ENCODE assay signal across 8 cellular contexts in the genomic region with DNA sequence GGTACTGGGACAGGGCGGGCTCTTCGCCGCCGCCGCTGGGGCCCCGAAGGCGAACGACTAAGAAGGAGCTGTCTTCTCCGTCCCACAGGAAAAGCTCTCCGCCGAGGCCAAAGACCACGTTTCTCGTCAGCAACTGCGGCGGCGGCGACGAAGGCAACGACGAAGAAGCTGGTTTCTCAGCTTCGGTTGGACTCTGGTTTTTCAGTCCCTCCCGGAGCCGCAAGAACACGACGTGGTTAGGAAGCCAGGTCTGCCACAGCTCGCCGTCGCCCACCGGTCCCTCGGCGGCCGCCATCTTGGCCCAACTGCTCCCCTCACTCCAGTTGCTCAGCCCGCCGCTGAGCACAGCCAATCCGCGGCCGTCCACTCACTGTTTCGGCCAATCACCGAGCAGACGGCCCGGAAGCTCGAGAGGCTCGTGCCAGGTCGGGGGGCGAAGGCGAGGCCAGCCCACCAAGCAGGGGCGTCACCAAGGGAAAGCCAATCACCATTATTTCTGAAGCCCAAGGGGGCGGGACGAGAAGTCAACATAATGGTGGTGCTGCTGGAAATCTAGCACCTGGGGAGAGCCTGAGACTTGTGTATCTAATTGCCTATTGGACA. TPM values are rescaled to one million over a fixed set of nuclear protein-coding genes. Genes with fewer than 3 reads are reported as not detected.
DNase-seq lines count a peak whose midpoint lies in the region; ATAC-seq, FAIRE-seq and TF ChIP-seq lines count a peak whose summit lies in the region.

TSS of gene NUP88 (minus strand) at position 307 of the 603 bp plus-strand sequence. CDS start at position 295, 12 bp downstream.

- H3K9me1 ChIP-seq in keratinocyte (ENCODE audit: control insufficient read depth, extremely low read depth, insufficient read depth, low read length): no peaks in the 10 kb centered on the region

- H4K20me1 ChIP-seq in keratinocyte (ENCODE audit: control insufficient read depth, extremely low read depth, insufficient read depth, low read length): no peaks in the 10 kb centered on the region

- peak within 1 kb of the TSS; percentile 99 for H3K27ac ChIP-seq in keratinocyte (ENCODE audit: control insufficient read depth, insufficient read depth, low read length)

- no peaks in the 10 kb centered on the region for H3K27me3 ChIP-seq in keratinocyte (ENCODE audit: control insufficient read depth, extremely low read depth, insufficient read depth, low read length)

- FAIRE-seq in keratinocyte (lab: Jason Lieb, UNC): no peak

- dilution Hi-C loops in keratinocyte (cut with MboI; ENCODE audit: extremely low pct_ligation_motif_present, low sequenced_read_pairs): no loop called here

- H3K36me3 ChIP-seq in keratinocyte (ENCODE audit: control insufficient read depth in 2 of 2, extremely low read depth in 1 of 2, insufficient read depth in 2 of 2, low read length in 2 of 2): peaks cover 3 to 22% of the 10 kb centered on the region in 2 experiments

- peak within 1 kb of the TSS; percentile 98 for H3K4me2 ChIP-seq in keratinocyte (ENCODE audit: control insufficient read depth, extremely low read depth, insufficient read depth, low read depth, low read length)

- DNase-seq in AG10803 (ENCODE audit: low read depth) (peak; percentile 96), NCI-H460 (ENCODE audit: extremely low read depth, low read depth) (peak; percentile 97), cerebellar nuclear complex (lab: John Stamatoyannopoulos, UW) (peak; percentile 92 to 97), keratinocyte (ENCODE audit: low read depth, low spot score) (peak; percentile 70)
- peak; percentile 91 for DNase-seq in activated CD4-positive, CD25-positive, alpha-beta regulatory T cell treated with anti-CD3 and anti-CD28 coated beads, Interleukin-2, amount 50 U/mL, for 72 hours
- peak; percentile 90 to 93 for DNase-seq in stimulated activated CD4-positive, alpha-beta T cell treated with anti-CD3 and anti-CD28 coated beads, Interleukin-15, amount 100 ng/mL, for 1 hour (ENCODE audit: low read depth in 1 of 2, low spot score in 1 of 2)

- H2AFZ ChIP-seq in keratinocyte (ENCODE audit: control insufficient read depth, low read length): peak within 1 kb of the TSS; percentile 99

- H3K9me3 ChIP-seq in keratinocyte (ENCODE audit: control insufficient read depth, low read depth, low read length): no peaks in the 10 kb centered on the region

- ATAC-seq in GM19043 (IDR thresholded peaks at IDR 0.05; ENCODE audit: low read depth, unreplicated experiment) (peak; percentile 81), HG03378 (IDR thresholded peaks at IDR 0.05; ENCODE audit: unreplicated experiment) (peak; percentile 70)

- TF ChIP-seq CTCF in AG10803 (conservative IDR thresholded peaks at IDR 0.05; ENCODE audit: low read length) (no peak), keratinocyte (optimal IDR thresholded peaks at IDR 0.05 in 1 of 3, IDR thresholded peaks at IDR 0.05 in 1 of 3, conservative IDR thresholded peaks at IDR 0.05 in 1 of 3; ENCODE audit: extremely low read depth in 1 of 3, insufficient read depth in 2 of 3, low read length in 3 of 3) (no peak)

- H3K79me2 ChIP-seq in keratinocyte (ENCODE audit: control insufficient read depth, insufficient read depth, low read length): peaks cover 52% of the 10 kb centered on the region

- peak within 1 kb of the TSS; percentile 99 for H3K9ac ChIP-seq in keratinocyte (ENCODE audit: control insufficient read depth, extremely low read depth, insufficient read depth, low read length)

- peaks cover 40% of the 10 kb centered on the region for H3K4me1 ChIP-seq in keratinocyte (ENCODE audit: control insufficient read depth, extremely low read depth, insufficient read depth, low read length)

- H3K4me3 ChIP-seq in AG10803 (ENCODE audit: low read length) (peak within 1 kb of the TSS; percentile 94), keratinocyte (ENCODE audit: control insufficient read depth in 2 of 3, extremely low read depth in 1 of 3, insufficient read depth in 2 of 3, low read depth in 1 of 3, low read length in 3 of 3) (peak within 1 kb of the TSS; percentile 68 to 99 (median 98))

RNA-seq across cellular contexts. Expression of gene NUP88, which starts in this region (rescaled TPM):
- total RNA-seq in NCI-H460 (2014; rRNA removed; shearing (Covaris generic)): 219 and 243 TPM in 2 replicates
- polyA plus RNA-seq in NCI-H460 (2014; cell fraction: nucleus; rRNA removed): 82.1 and 96.7 TPM in 2 replicates
- polyA plus RNA-seq in keratinocyte: 53.6 to 81.5 TPM (median 64.9 TPM) in 3 replicates
- polyA plus RNA-seq in keratinocyte (2011; ENCODE audit: low read depth): 49.1 TPM
- 48.9 and 81.0 TPM in 2 replicates for polyA plus RNA-seq in keratinocyte (2011; cell fraction: cytosol; rRNA removed)
- polyA plus RNA-seq in keratinocyte (2011; cell fraction: nucleus; rRNA removed): 53.3 and 57.4 TPM in 2 replicates
- 45.7 and 66.6 TPM in 2 replicates for polyA plus RNA-seq in keratinocyte (2012; ENCODE audit: low replicate concordance)
- polyA minus RNA-seq in keratinocyte: 46.5 to 113 TPM (median 52.8 TPM) in 3 replicates
- 42.4 TPM for polyA minus RNA-seq in keratinocyte (2011; cell fraction: cytosol; rRNA and poly(A)+ RNA removed)
- polyA minus RNA-seq in keratinocyte (2011; cell fraction: nucleus; rRNA and poly(A)+ RNA removed): 29.1 and 36.3 TPM in 2 replicates

Comparison
In these comparisons a context has a peak if more than half of its experiments do, and no peak if none do; other contexts are left out.
1. Peak in every context shown above with its lines: DNase-seq, ATAC-seq, H3K4me3 ChIP-seq and H3K27ac ChIP-seq.